ENCODE assay signal across 18 cellular contexts in the genomic region with DNA sequence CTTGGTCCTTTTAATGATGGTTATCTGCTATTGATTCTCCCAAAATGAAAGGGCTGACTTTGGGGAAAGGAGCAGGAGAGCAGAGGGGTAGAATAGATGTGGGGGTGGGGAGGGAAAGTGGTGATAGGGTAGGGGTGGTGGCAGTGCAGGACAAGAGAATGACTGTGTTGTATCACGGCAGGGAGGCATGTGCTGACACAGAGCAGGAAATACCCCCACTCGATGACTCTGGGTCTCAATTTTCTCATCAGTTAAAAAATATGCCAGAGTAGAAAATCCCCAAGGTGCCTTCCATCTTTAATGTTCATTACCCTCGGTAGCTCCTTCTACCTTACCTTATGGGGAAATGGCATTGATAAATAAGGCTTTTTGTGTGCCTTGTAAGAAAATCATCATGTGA.
DNase-seq lines count a peak whose midpoint lies in the region; ATAC-seq and TF ChIP-seq lines count a peak whose summit lies in the region.
"Had no signal": no experiment of that assay in that cellular context is flagged by ENCODE, and none has a peak within 500 bp of the region (broad histone marks: within the 10 kb centered on the region; RNA-seq: fewer than 3 reads in every experiment).

No MANE protein-coding gene starts in this region.

- H3K4me3 Mint-ChIP-seq in naive thymus-derived CD4-positive, alpha-beta T cell = no peak overlapping the region

- H3K9me3 Mint-ChIP-seq in naive thymus-derived CD4-positive, alpha-beta T cell = no peaks in the 10 kb centered on the region

- no peaks in the 10 kb centered on the region for H3K36me3 ChIP-seq in A673 (ENCODE audit: insufficient read depth, low read length, poor library complexity, severe bottlenecking)
- H3K36me3 ChIP-seq in naive thymus-derived CD4-positive, alpha-beta T cell (ENCODE audit: control insufficient read depth in 2 of 3, insufficient read depth in 3 of 3, low read length in 3 of 3) = no peaks in the 10 kb centered on the region
- H3K36me3 ChIP-seq in adrenal gland (replicated peaks in 1 of 2) = no peaks in the 10 kb centered on the region
- H3K36me3 ChIP-seq: sigmoid colon, WERI-Rb-1 had no signal

- BruUV-seq in A673 (replicated peaks; lab: Mats Ljungman, UMichigan) = no TSS peak

- H3K9me3 ChIP-seq in A673 (ENCODE audit: low read depth, low read length, poor library complexity, severe bottlenecking) (no peaks in the 10 kb centered on the region), adrenal gland (replicated peaks in 1 of 3) (no peaks in the 10 kb centered on the region)
- H3K9me3 ChIP-seq in naive thymus-derived CD4-positive, alpha-beta T cell (ENCODE audit: control insufficient read depth in 2 of 3, low read length in 3 of 3) = no peaks in the 10 kb centered on the region
- H3K9me3 ChIP-seq: sigmoid colon, testis had no signal

- peaks cover 0 to 15% (median 4%) of the 10 kb centered on the region in 5 donors for H3K27me3 Mint-ChIP-seq in naive thymus-derived CD4-positive, alpha-beta T cell

- H3K4me1 ChIP-seq in A673 (ENCODE audit: insufficient read depth, low read length, poor library complexity, severe bottlenecking) = peaks cover 19% of the 10 kb centered on the region
- peaks cover 0 to 18% of the 10 kb centered on the region in 2 donors for H3K4me1 ChIP-seq in naive thymus-derived CD4-positive, alpha-beta T cell (ENCODE audit: control insufficient read depth in 2 of 2, insufficient read depth in 2 of 2, low read length in 2 of 2)
- H3K4me1 ChIP-seq in adrenal gland (replicated peaks in 1 of 2) = no peaks in the 10 kb centered on the region
- H3K4me1 ChIP-seq: testis had no signal

- TF ChIP-seq CTCF in A673 (conservative IDR thresholded peaks at IDR 0.05; ENCODE audit: low read depth, low read length) = no peak
- no peak for TF ChIP-seq CTCF in epithelial cell of esophagus (IDR thresholded peaks at IDR 0.05; ENCODE audit: insufficient read depth, low read depth, low read length, missing control alignments)
- TF ChIP-seq CTCF in adrenal gland (IDR thresholded peaks at IDR 0.05) = no peak

- H3K27ac Mint-ChIP-seq in naive thymus-derived CD4-positive, alpha-beta T cell = no peak overlapping the region
- H3K27ac Mint-ChIP-seq: IgD-negative memory B cell had no signal

- H3K27ac ChIP-seq in A673 (ENCODE audit: low read depth, low read length, poor library complexity, severe bottlenecking) = no peak overlapping the region
- H3K27ac ChIP-seq in naive thymus-derived CD4-positive, alpha-beta T cell (ENCODE audit: low read depth, low read length) = no peak overlapping the region
- H3K27ac ChIP-seq in adrenal gland = no peak overlapping the region
- H3K27ac ChIP-seq: sigmoid colon, testis, WERI-Rb-1 had no signal

- intact Hi-C loops in A673 (cut with micrococcal nuclease; ENCODE audit: unreplicated experiment) (no loop called here), adrenal gland (cut with DNase I) (no loop called here)
- intact Hi-C loops in naive thymus-derived CD4-positive, alpha-beta T cell (cut with micrococcal nuclease) = no loop called here

- H3K36me3 Mint-ChIP-seq in naive thymus-derived CD4-positive, alpha-beta T cell = no peaks in the 10 kb centered on the region
- H3K36me3 Mint-ChIP-seq: IgD-negative memory B cell had no signal

- peak; percentile 59 for DNase-seq in A673 (ENCODE audit: low spot score)
- DNase-seq in ELR (ENCODE audit: low read depth) = peak; percentile 26
- peak; percentile 33 for DNase-seq in epithelial cell of esophagus (ENCODE audit: low read depth)
- DNase-seq in naive thymus-derived CD4-positive, alpha-beta T cell = no peak
- DNase-seq in NCI-H526 treated with DMSO at 0.1 percent for 48 hours (lab: John Stamatoyannopoulos, UW) = no peak
- no peak for DNase-seq in LoVo (ENCODE audit: low spot score)
- DNase-seq in adrenal gland = no peak
- DNase-seq: activated effector memory CD4-positive, alpha-beta T cell treated with anti-CD3 and anti-CD28 coated beads, Interleukin-2, amount 50 U/mL, for 16 hours; aorta; left colon; NCI-H2081; NCI-H510A treated with DMSO at 0.1 percent for 48 hours; sigmoid colon; stimulated activated CD4-positive, alpha-beta T cell treated with anti-CD3 and anti-CD28 coated beads, Interleukin-2, amount 100 ng/mL, for 24 hours; testis; WERI-Rb-1 had no signal

- no peak for TF ChIP-seq POLR2A in adrenal gland (IDR thresholded peaks at IDR 0.05)

- H3K27me3 ChIP-seq in A673 (replicated peaks; ENCODE audit: insufficient read depth, low read depth, low read length, poor library complexity) (no peaks in the 10 kb centered on the region), adrenal gland (no peaks in the 10 kb centered on the region)
- H3K27me3 ChIP-seq in naive thymus-derived CD4-positive, alpha-beta T cell (ENCODE audit: control insufficient read depth in 2 of 2, insufficient read depth in 2 of 2, low read length in 2 of 2) = no peaks in the 10 kb centered on the region
- H3K27me3 ChIP-seq: sigmoid colon, testis had no signal

- WGBS in adrenal gland, 4 donors = 49 to 64% (median 51%) methylated on average over 3 of the region's 3 CpGs

- ATAC-seq in HG02610 (IDR thresholded peaks at IDR 0.05; ENCODE audit: unreplicated experiment) = peak; percentile 59
- ATAC-seq in naive thymus-derived CD4-positive, alpha-beta T cell = no peak
- ATAC-seq: left colon had no signal

- peaks cover 7 to 29% (median 14%) of the 10 kb centered on the region in 7 donors for H3K4me1 Mint-ChIP-seq in naive thymus-derived CD4-positive, alpha-beta T cell

- CTCF ChIA-PET in A673 (lab: Charles Lee) = no interaction called here
- CTCF ChIA-PET in naive thymus-derived CD4-positive, alpha-beta T cell (lab: Charles Lee) = no interaction called here

- POLR2A ChIA-PET in A673 (lab: Charles Lee; ENCODE audit: low non-redundant PET) = interaction anchor here (0.6 kb wide), 1 partner anchor 26 kb away, joined by 3 read pairs; no protein-coding TSS in a partner anchor
- POLR2A ChIA-PET in naive thymus-derived CD4-positive, alpha-beta T cell (lab: Charles Lee) = no interaction called here

- no peak overlapping the region for H3K4me3 ChIP-seq in A673 (ENCODE audit: low read depth, low read length, poor library complexity, severe bottlenecking)
- H3K4me3 ChIP-seq in epithelial cell of esophagus (ENCODE audit: low read length) = no peak overlapping the region
- no peak overlapping the region for H3K4me3 ChIP-seq in naive thymus-derived CD4-positive, alpha-beta T cell (ENCODE audit: low read length)
- H3K4me3 ChIP-seq in adrenal gland = no peak overlapping the region
- H3K4me3 ChIP-seq: sigmoid colon, testis had no signal

Comparison
In these comparisons a context has a peak if more than half of its experiments do, and no peak if none do; other contexts are left out.
1. DNase-seq: peak in A673 (single experiment), ELR (single experiment) and epithelial cell of esophagus (single experiment); none in naive thymus-derived CD4-positive, alpha-beta T cell (0 of 9), NCI-H526 treated with DMSO at 0.1 percent for 48 hours (single experiment), LoVo (single experiment) and adrenal gland (0 of 7).